In the genomic region with DNA sequence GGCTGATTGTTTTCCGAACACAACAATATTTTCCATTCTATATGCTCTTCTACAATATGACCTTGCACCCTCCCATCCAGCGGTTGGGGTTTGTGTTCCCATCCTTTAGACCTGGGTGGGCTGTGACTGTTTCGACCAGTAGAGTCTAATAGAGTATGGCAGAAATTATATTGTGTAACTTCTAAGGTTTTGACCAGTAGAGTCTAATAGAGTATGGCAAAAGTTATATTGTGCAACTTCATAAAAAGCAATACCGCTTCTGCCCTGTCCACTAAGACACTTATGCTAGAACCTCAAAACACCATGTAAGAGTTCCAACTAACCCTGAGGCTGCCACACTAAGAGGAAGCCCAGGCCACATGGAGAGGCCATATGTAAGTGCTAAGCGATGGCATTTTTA, we compare ENCODE assay signal across 6 cellular contexts.
"Had no signal": no experiment of that assay in that cellular context is flagged by ENCODE, and none has a peak within 500 bp of the region (broad histone marks: within the 10 kb centered on the region; RNA-seq: fewer than 3 reads in every experiment).

No MANE protein-coding gene starts in this region.

- H2AFZ ChIP-seq: GM23338 had no signal

- H3K4me2 ChIP-seq: GM23338 had no signal

- H3K4me3 ChIP-seq: GM23338 had no signal

- DNase-seq: H9, HCEC 1CT, KBM-7 had no signal

- H3K9me3 Mint-ChIP-seq: GM23338, H9 had no signal

- H3K4me3 Mint-ChIP-seq: GM23338, H9, IgD-negative memory B cell had no signal

- H3K27ac ChIP-seq: HL-60 had no signal

- ATAC-seq: GM23338 had no signal

- H3K4me1 Mint-ChIP-seq: IgD-negative memory B cell had no signal

- H3K27ac Mint-ChIP-seq: GM23338, H9, IgD-negative memory B cell had no signal

- H3K27me3 Mint-ChIP-seq: IgD-negative memory B cell had no signal

- H3K36me3 Mint-ChIP-seq: IgD-negative memory B cell had no signal
